Comparison of ENCODE assay signal across 8 cellular contexts in the genomic region with DNA sequence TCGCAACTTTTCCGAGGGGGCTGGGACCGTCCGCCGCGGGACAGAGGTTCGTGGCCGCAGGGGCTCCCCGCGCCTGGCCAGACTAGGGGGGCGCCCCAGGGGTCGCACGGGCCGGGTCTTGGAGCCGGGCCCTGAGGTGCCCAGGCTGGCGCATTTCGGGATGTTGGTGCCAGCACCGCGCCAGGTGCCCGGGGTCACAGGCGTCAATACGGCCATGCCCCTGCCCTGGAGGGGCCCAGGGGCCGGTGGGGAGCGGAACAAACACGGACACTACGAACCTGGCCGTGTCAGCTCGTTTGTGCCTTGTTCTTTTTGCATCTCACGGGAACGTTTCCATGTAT. TPM values are rescaled to one million over a fixed set of nuclear protein-coding genes. Genes with fewer than 3 reads are reported as not detected.
DNase-seq lines count a peak whose midpoint lies in the region; FAIRE-seq and TF ChIP-seq lines count a peak whose summit lies in the region.

No MANE protein-coding gene starts in this region.

- no peak for DNase-seq in NB4 (ENCODE audit: low read depth)
- DNase-seq in ovary = no peak
- no peak for DNase-seq in ureter (ENCODE audit: low spot score)
- no peak for DNase-seq in NCI-H2196 (lab: John Stamatoyannopoulos, UW; ENCODE audit: unreplicated experiment)
- DNase-seq in small intestine = no peak
- DNase-seq in NCI-H1417 treated with DMSO at 0.1 percent for 48 hours (lab: John Stamatoyannopoulos, UW) = no peak

- no peaks in the 10 kb centered on the region for H3K9me3 ChIP-seq in ES-I3 (ENCODE audit: control insufficient read depth, insufficient read depth, low read length)
- H3K9me3 ChIP-seq in esophagus (ENCODE audit: control insufficient read depth in 2 of 2, insufficient read depth in 1 of 2, low read depth in 1 of 2, low read length in 1 of 2) = no peaks in the 10 kb centered on the region
- H3K9me3 ChIP-seq in ovary = no peaks in the 10 kb centered on the region
- H3K9me3 ChIP-seq in small intestine (ENCODE audit: control insufficient read depth, low read depth) = no peaks in the 10 kb centered on the region

- H3K27me3 ChIP-seq in esophagus (ENCODE audit: control insufficient read depth in 1 of 2, insufficient read depth in 2 of 2, low read length in 2 of 2) = peaks cover 0 to 16% of the 10 kb centered on the region in 2 donors
- no peaks in the 10 kb centered on the region for H3K27me3 ChIP-seq in ovary
- peaks cover 8% of the 10 kb centered on the region in 2 donors for H3K27me3 ChIP-seq in small intestine (ENCODE audit: control insufficient read depth in 2 of 2, insufficient read depth in 2 of 2, low read length in 2 of 2)

- no peak for TF ChIP-seq POLR2A in NB4 (IDR thresholded peaks at IDR 0.05; ENCODE audit: extremely low read depth, insufficient read length)
- no peak for TF ChIP-seq POLR2A in ovary (IDR thresholded peaks at IDR 0.05)

- TF ChIP-seq EP300 in ovary (IDR thresholded peaks at IDR 0.05) = no peak

- H3K27ac ChIP-seq in esophagus (ENCODE audit: low read depth in 2 of 2, low read length in 1 of 2) = no peak overlapping the region
- H3K27ac ChIP-seq in ovary = no peak overlapping the region
- peak overlapping the region in 1 of 2 donors; percentile 59 for H3K27ac ChIP-seq in small intestine (ENCODE audit: low read depth in 1 of 2, low read length in 1 of 2)

- no peak for FAIRE-seq in small intestine (lab: Jason Lieb, UNC)

- TF ChIP-seq CTCF in NB4 (IDR thresholded peaks at IDR 0.05; ENCODE audit: low read depth, low read length) (no peak), ovary (IDR thresholded peaks at IDR 0.05) (no peak)

- H3K4me3 ChIP-seq in NB4 (ENCODE audit: low read depth, low read length) (peak overlapping the region; percentile 49), esophagus (ENCODE audit: low read depth in 1 of 2, low read length in 2 of 2) (peak overlapping the region; percentile 45 to 49), ovary (peak overlapping the region; percentile 22), small intestine (ENCODE audit: low read depth in 1 of 2, low read length in 2 of 2) (no peak overlapping the region)

- WGBS in esophagus, 2 donors = 6 to 8% methylated on average over 30 of the region's 30 CpGs
- WGBS in ovary, 3 donors = 1 to 8% (median 5%) methylated on average over 20 to 30 of the region's 30 CpGs
- WGBS in small intestine, 3 donors = 7 to 12% (median 9%) methylated on average over 24 to 30 of the region's 30 CpGs

- H3K4me1 ChIP-seq in ES-I3 (ENCODE audit: insufficient read depth, low read length) (no peaks in the 10 kb centered on the region), esophagus (ENCODE audit: control insufficient read depth in 2 of 2, insufficient read depth in 2 of 2, low read length in 1 of 2) (peaks cover 0 to 8% of the 10 kb centered on the region in 2 donors), ovary (ENCODE audit: insufficient read depth) (peaks cover 4% of the 10 kb centered on the region), small intestine (ENCODE audit: control insufficient read depth in 2 of 2, insufficient read depth in 1 of 2, low read depth in 1 of 2, low read length in 1 of 2) (no peaks in the 10 kb centered on the region)

- H3K9ac ChIP-seq in ES-I3 (ENCODE audit: low read depth, low read length) = peak overlapping the region; percentile 75; the same call in 1 of the 2 replicates

- intact Hi-C loops in ovary (cut with DNase I) = no loop called here

- no peaks in the 10 kb centered on the region for H3K36me3 ChIP-seq in ES-I3 (ENCODE audit: insufficient read depth, low read length)
- H3K36me3 ChIP-seq in esophagus (ENCODE audit: control insufficient read depth in 2 of 2, insufficient read depth in 2 of 2, low read length in 1 of 2) = no peaks in the 10 kb centered on the region
- H3K36me3 ChIP-seq in ovary = no peaks in the 10 kb centered on the region
- H3K36me3 ChIP-seq in small intestine (ENCODE audit: control insufficient read depth in 2 of 2, insufficient read depth in 2 of 2, low read length in 2 of 2) = no peaks in the 10 kb centered on the region

RNA-seq across cellular contexts. Expression of a gene that starts 0.4 kb away (rescaled TPM):
- polyA plus RNA-seq in esophagus = 1 to 10 TPM in 1 of 2 donors, under 1 TPM in 1; 0.75 to 1.1 TPM
- 1 to 10 TPM in 6 of 7 donors, under 1 TPM in 1; 0.76 to 5.9 (median 2.7) TPM for total RNA-seq in ovary
- polyA plus RNA-seq in ovary = 1 to 10 TPM; 3.4 to 4.9 TPM
- total RNA-seq in ureter = 8.7 TPM
- polyA plus RNA-seq in small intestine = 1 to 10 TPM in 2 of 3 donors, under 1 TPM in 1; 0.45 to 4.7 (median 1.6) TPM

RNA-seq across cellular contexts. Expression of a gene that starts 40.8 kb away (rescaled TPM):
- polyA plus RNA-seq in esophagus = 10 to 100 TPM in 1 of 2 donors, 1 to 10 TPM in 1; 6.8 to 18.1 TPM
- total RNA-seq in ovary = 10 to 100 TPM; 39.2 to 85.5 (median 44.4) TPM
- polyA plus RNA-seq in ovary = 10 to 100 TPM; 24.3 to 44.9 TPM
- 64.9 TPM for total RNA-seq in ureter
- polyA plus RNA-seq in small intestine = 10 to 100 TPM; 30.1 to 35.9 (median 34.4) TPM

Comparison
In these comparisons a context has a peak if more than half of its experiments do, and no peak if none do; other contexts are left out.
1. H3K4me3 ChIP-seq: peak in NB4 (single experiment), esophagus (2 of 2) and ovary (single experiment); none in small intestine (0 of 2).